8 cellular contexts compared by ENCODE assay signal in genomic region chr2:64645014-64645418, GRCh38. TPM values are rescaled to one million over a fixed set of nuclear protein-coding genes. Genes with fewer than 3 reads are reported as not detected.
DNase-seq lines count a peak whose midpoint lies in the region; ATAC-seq, FAIRE-seq and TF ChIP-seq lines count a peak whose summit lies in the region.

No MANE protein-coding gene starts in this region.

- H4K91ac ChIP-seq in H1 (replicated peaks; ENCODE audit: insufficient read length, low read length): no peak overlapping the region

- peaks cover 9 to 22% of the 10 kb centered on the region in 2 experiments for H4K20me1 ChIP-seq in H1 (replicated peaks in 1 of 2; ENCODE audit: control insufficient read depth in 1 of 2, insufficient read depth in 2 of 2, low read length in 2 of 2)

- ATAC-seq in T-cell (replicated peaks in 1 of 4) (peak; percentile 31 to 60 (median 40)), upper lobe of left lung (ENCODE audit: low FRiP score in 2 of 2) (peak; percentile 71 to 82), GM21423 (IDR thresholded peaks at IDR 0.05; ENCODE audit: unreplicated experiment) (no peak)

- H4K5ac ChIP-seq in H1 (ENCODE audit: insufficient read length, low read depth, low read length): no peak overlapping the region

- H3K9me3 Mint-ChIP-seq in T-cell: no peaks in the 10 kb centered on the region
- no peaks in the 10 kb centered on the region for H3K9me3 Mint-ChIP-seq in mesothelial cell of epicardium

- no peak overlapping the region; the same call in 1 of the 2 replicates for H2BK12ac ChIP-seq in H1 (ENCODE audit: low read depth, low read length)

- H3K56ac ChIP-seq in H1 (replicated peaks; ENCODE audit: insufficient read length, low read depth, low read length): no peak overlapping the region

- H3K27ac Mint-ChIP-seq in T-cell (peak overlapping the region; percentile 87 to 89), mesothelial cell of epicardium (peak overlapping the region; percentile 100)

- no peaks in the 10 kb centered on the region for H3K27me3 Mint-ChIP-seq in T-cell
- no peaks in the 10 kb centered on the region for H3K27me3 Mint-ChIP-seq in mesothelial cell of epicardium (ENCODE audit: low read depth)

- no peak overlapping the region for H2BK5ac ChIP-seq in H1 (ENCODE audit: low read depth, low read length)

- H3K23me2 ChIP-seq in H1 (ENCODE audit: low read depth, low read length): peaks cover 7% of the 10 kb centered on the region

- CTCF ChIA-PET in T-cell (lab: Charles Lee) (interaction anchor here (0.6 to 5.5 kb wide), 16 partner anchors 9 to 223 kb away, joined by 3 to 60 read pairs (median 4); partner anchors contain the start of genes AFTPH (in 1 of the 2) and SERTAD2 (in 1 of the 2)), H1 (lab: Charles Lee; ENCODE audit: partially characterized antibody) (interaction anchor here (1.2 to 27.4 kb wide), 9 partner anchors 8 to 278 kb away, joined by 3 to 389 read pairs (median 9); no protein-coding TSS in a partner anchor)

- H2BK15ac ChIP-seq in H1 (ENCODE audit: low read length): no peak overlapping the region

- TF ChIP-seq CTCF in H1 (IDR thresholded peaks at IDR 0.05; ENCODE audit: control extremely low read depth in 1 of 3, insufficient read depth in 1 of 3, low read depth in 1 of 3, low read length in 3 of 3): no peak
- no peak for TF ChIP-seq CTCF in mesothelial cell of epicardium (IDR thresholded peaks at IDR 0.05; ENCODE audit: unreplicated experiment)
- no peak for TF ChIP-seq CTCF in upper lobe of left lung (IDR thresholded peaks at IDR 0.05)

- no peak overlapping the region for H2BK120ac ChIP-seq in H1 (replicated peaks; ENCODE audit: low read depth, low read length)

- H3K4me3 ChIP-seq in H1 (ENCODE audit: extremely low read depth in 1 of 4, insufficient read depth in 2 of 4, low read depth in 3 of 4, low read length in 4 of 4) (peak overlapping the region; percentile 48 to 64 (median 58); a peak in 7 of 8 replicates), upper lobe of left lung (peak overlapping the region in 3 of 4 donors; percentile 37 to 47 (median 40))

- no peaks in the 10 kb centered on the region for H3K36me3 ChIP-seq in H1 (ENCODE audit: control insufficient read depth in 2 of 4, insufficient read depth in 4 of 4, low read length in 3 of 4)
- H3K36me3 ChIP-seq in upper lobe of left lung: no peaks in the 10 kb centered on the region

- H3K4ac ChIP-seq in H1 (replicated peaks; ENCODE audit: insufficient read length, low read depth, low read length): no peak overlapping the region

- no peaks in the 10 kb centered on the region for H3K9me3 ChIP-seq in H1 (ENCODE audit: insufficient read depth in 2 of 2, low read depth in 1 of 2, low read length in 1 of 2)
- no peaks in the 10 kb centered on the region for H3K9me3 ChIP-seq in upper lobe of left lung

- no peak overlapping the region for H4K8ac ChIP-seq in H1 (ENCODE audit: extremely low read depth, insufficient read depth, low read length)

- TF ChIP-seq RAD21 in H1 (IDR thresholded peaks at IDR 0.05 in 1 of 2, conservative IDR thresholded peaks at IDR 0.05 in 1 of 2; ENCODE audit: low read depth in 2 of 2, low read length in 2 of 2): peak in 1 of 2 experiments; percentile 8; a peak in 1 of 4 replicates

- H3K4me1 ChIP-seq in H1 (replicated peaks in 1 of 4; ENCODE audit: control insufficient read depth in 3 of 4, insufficient read depth in 4 of 4, low read length in 3 of 4) (peaks cover 6 to 21% (median 13%) of the 10 kb centered on the region in 4 experiments), upper lobe of left lung (peaks cover 37 to 54% (median 52%) of the 10 kb centered on the region in 4 donors)

- H2AFZ ChIP-seq in H1 (ENCODE audit: low read length): no peak overlapping the region

- H2AK5ac ChIP-seq in H1 (ENCODE audit: low read depth, low read length): no peak overlapping the region

- H3K27me3 ChIP-seq in H1 (replicated peaks in 1 of 4; ENCODE audit: control insufficient read depth in 3 of 4, extremely low read depth in 1 of 4, insufficient read depth in 3 of 4, low read length in 3 of 4): peaks cover 4 to 19% (median 11%) of the 10 kb centered on the region in 4 experiments; a peak in 6 of 7 replicates
- no peaks in the 10 kb centered on the region for H3K27me3 ChIP-seq in upper lobe of left lung

- WGBS in H1 (ENCODE audit: extremely low coverage in 1 of 2, insufficient coverage in 1 of 2, insufficient read length in 1 of 2, insufficient replicate concordance in 2 of 2, low coverage in 1 of 2, low lambda C conversion rate in 2 of 2, missing lambda C conversion rate in 1 of 2), 2 experiments: 0% methylated on average over 17 of the region's 17 CpGs; no CpG with 5 or more reads in 1 of the 2 experiments
- WGBS in upper lobe of left lung, 2 donors: 1 to 10% methylated on average over 17 of the region's 17 CpGs

- TF ChIP-seq POLR2A in H1 (IDR thresholded peaks at IDR 0.05; ENCODE audit: control extremely low read depth in 1 of 2, low read depth in 2 of 2, low read length in 2 of 2): no peak
- no peak for TF ChIP-seq POLR2A in upper lobe of left lung (IDR thresholded peaks at IDR 0.05)

- peaks cover 0 to 12% of the 10 kb centered on the region in 2 experiments; a peak in 3 of 4 replicates for H3K79me2 ChIP-seq in H1 (ENCODE audit: control insufficient read depth in 1 of 2, insufficient read depth in 2 of 2, low read length in 2 of 2)

- H3K27ac ChIP-seq in H1 (ENCODE audit: low read depth, low read length) (peak overlapping the region; percentile 49; the same call in 1 of the 2 replicates), upper lobe of left lung (peak overlapping the region; percentile 81 to 91 (median 86))

- peak overlapping the region in 2 of 4 experiments; percentile 57 to 74; a peak in 3 of 7 replicates for H3K9ac ChIP-seq in H1 (replicated peaks in 1 of 4; ENCODE audit: extremely low read depth in 1 of 4, low read depth in 3 of 4, low read length in 3 of 4)

- H3K36me3 Mint-ChIP-seq in T-cell (no peaks in the 10 kb centered on the region), mesothelial cell of epicardium (no peaks in the 10 kb centered on the region)

- 0 out of 2 replicates have a peak overlapping the region, but pooled peaks have one; percentile 38 for H3K18ac ChIP-seq in H1 (ENCODE audit: extremely low read depth, low read length)

- peaks cover 9% of the 10 kb centered on the region for H3K79me1 ChIP-seq in H1 (ENCODE audit: low read depth, low read length)

- POLR2A ChIA-PET in T-cell (lab: Charles Lee): interaction anchor here (0.6 to 1.6 kb wide), 6 partner anchors 8 to 639 kb away, joined by 3 to 6 read pairs (median 4); partner anchors contain the start of genes AFTPH (in 1 of the 2) and SERTAD2 (in 1 of the 2)
- POLR2A ChIA-PET in H1 (lab: Charles Lee; ENCODE audit: partially characterized antibody): interaction anchor here (0.8 to 2.9 kb wide), 9 partner anchors 9 to 220 kb away, joined by 3 to 36 read pairs (median 3); partner anchors contain the start of gene SERTAD2

- H3K4me3 Mint-ChIP-seq in T-cell (peak overlapping the region; percentile 81 to 82 (median 82)), mesothelial cell of epicardium (peak overlapping the region; percentile 77)

- no peak overlapping the region for H2BK20ac ChIP-seq in H1 (ENCODE audit: low read length)

- H3K4me2 ChIP-seq in H1 (ENCODE audit: insufficient read depth in 1 of 2, low read depth in 2 of 2, low read length in 2 of 2): peak overlapping the region; percentile 84 to 100

- TF ChIP-seq EP300 in H1 (IDR thresholded peaks at IDR 0.05; ENCODE audit: borderline replicate concordance in 1 of 2, low read depth in 2 of 2, low read length in 2 of 2): no peak; a peak in 1 of 3 replicates
- no peak for TF ChIP-seq EP300 in upper lobe of left lung (IDR thresholded peaks at IDR 0.05)

- FAIRE-seq in H1 (lab: Jason Lieb, UNC): peak; percentile 60

- no peak overlapping the region for H3K23ac ChIP-seq in H1 (ENCODE audit: insufficient read length)

- no peak overlapping the region for H3K14ac ChIP-seq in H1 (ENCODE audit: insufficient read length)

- peak; percentile 16 for DNase-seq in activated gamma-delta T cell (lab: John Stamatoyannopoulos, UW)
- DNase-seq in activated gamma-delta T cell treated with Interleukin-2 at 50 U/mL for 16 hours: no peak
- peak; percentile 83 to 94 (median 93) for DNase-seq in NCI-H1417 (lab: John Stamatoyannopoulos, UW)
- DNase-seq in T-cell: peak in 4 of 34 experiments; percentile 13 to 37 (median 32)
- DNase-seq in H1 (ENCODE audit: low read depth in 1 of 2, low spot score in 2 of 2): peak in 1 of 2 experiments; percentile 76
- peak in 1 of 2 experiments; percentile 73 for DNase-seq in mesothelial cell of epicardium (ENCODE audit: low spot score in 2 of 2, unreplicated experiment in 2 of 2)
- peak; percentile 76 to 88 for DNase-seq in upper lobe of left lung

- H3K4me1 Mint-ChIP-seq in T-cell: peaks cover 86 to 95% (median 90%) of the 10 kb centered on the region in 3 donors
- H3K4me1 Mint-ChIP-seq in mesothelial cell of epicardium: peaks cover 94% of the 10 kb centered on the region

TF ChIP-seq in H1, 55 proteins besides CTCF, POLR2A, EP300 and RAD21 (continues in another document):
- TF ChIP-seq SIN3A (conservative IDR thresholded peaks at IDR 0.05 in 1 of 2, IDR thresholded peaks at IDR 0.05 in 1 of 2; ENCODE audit: low read depth in 1 of 2, low read length in 2 of 2) (no peak), TBP (IDR thresholded peaks at IDR 0.05; ENCODE audit: low read depth, low read length) (no peak), MAX (IDR thresholded peaks at IDR 0.05) (no peak), SP1 (IDR thresholded peaks at IDR 0.05; ENCODE audit: low read depth, low read length) (peak; percentile 59; the same call in 1 of the 2 replicates), RXRA (IDR thresholded peaks at IDR 0.05; ENCODE audit: insufficient read depth, low read depth, low read length) (no peak), SP2 (IDR thresholded peaks at IDR 0.05; ENCODE audit: low read length) (no peak), HDAC2 (IDR thresholded peaks at IDR 0.05; ENCODE audit: borderline replicate concordance in 1 of 2, low read depth in 2 of 2, low read length in 2 of 2) (0 out of 4 replicates have a peak, but pooled peaks of 1 of the 2 experiments have one; percentile 18)

RNA-seq across cellular contexts. Expression of gene SERTAD2, which starts 8.7 kb away (rescaled TPM):
- total RNA-seq in T-cell (10 to 100 TPM; 22.8 to 39.7 (median 27.4) TPM), mesothelial cell of epicardium (39.1 to 42.2 TPM (median 41.5 TPM) in 3 replicates), upper lobe of left lung (10 to 100 TPM; 10.4 to 43.0 (median 20.0) TPM)
- total RNA-seq in H1 (2021; fragmentation: NEBNext Ultra II Directional; extraction: Animal tissue kit (Norgen Biotek cat#: 25700)): 4.5 and 5.7 TPM in 2 replicates
- polyA plus RNA-seq in H1 (2011; rRNA removed): 2.9 and 3.5 TPM in 2 replicates
- 2.8 TPM for polyA plus RNA-seq in H1 (2011; cell fraction: cytosol; rRNA removed)
- polyA plus RNA-seq in H1 (2011; cell fraction: nucleus; rRNA removed): 4.9 TPM
- 3.8 to 5.6 TPM (median 4.6 TPM) in 4 replicates for polyA plus RNA-seq in H1 (2012, experiment 1 of 2)
- 0.83 TPM for polyA plus RNA-seq in H1 (2012, experiment 2 of 2)
- 4.6 TPM for polyA plus RNA-seq in H1 (2013, experiment 1 of 2)
- polyA plus RNA-seq in H1 (2013, experiment 2 of 2): 4.4 TPM
- polyA minus RNA-seq in H1 (2011; rRNA and poly(A)+ RNA removed): 3.9 and 5.4 TPM in 2 replicates
- 4.2 TPM for polyA minus RNA-seq in H1 (2011; cell fraction: cytosol; rRNA and poly(A)+ RNA removed)
- polyA minus RNA-seq in H1 (2011; cell fraction: nucleus; rRNA and poly(A)+ RNA removed): 13.4 TPM
